Comparison of ENCODE assay signal across 19 cellular contexts in genomic region chr16:85033153-85033552, GRCh38. TPM values are rescaled to one million over a fixed set of nuclear protein-coding genes. Genes with fewer than 3 reads are reported as not detected.
DNase-seq lines count a peak whose midpoint lies in the region; ATAC-seq and TF ChIP-seq lines count a peak whose summit lies in the region.
"Had no signal": no experiment of that assay in that cellular context is flagged by ENCODE, and none has a peak within 500 bp of the region (broad histone marks: within the 10 kb centered on the region; RNA-seq: fewer than 3 reads in every experiment).

No MANE protein-coding gene starts in this region.

- H3K9me3 ChIP-seq in BLaER1 = no peaks in the 10 kb centered on the region
- H3K9me3 ChIP-seq in endodermal cell (ENCODE audit: control insufficient read depth, low read length) = no peaks in the 10 kb centered on the region
- H3K9me3 ChIP-seq in Peyer's patch = no peaks in the 10 kb centered on the region
- H3K9me3 ChIP-seq: Caco-2 had no signal

- no peak overlapping the region for H3K27ac Mint-ChIP-seq in endodermal cell
- H3K27ac Mint-ChIP-seq: CD8-positive, alpha-beta T cell; T-cell had no signal

- peak overlapping the region; percentile 11; the same call in 1 of the 2 replicates for H3K4me2 ChIP-seq in BLaER1

- ATAC-seq in GM21619 (IDR thresholded peaks at IDR 0.05; ENCODE audit: unreplicated experiment) = no peak
- ATAC-seq: CD8-positive, alpha-beta T cell; T-cell had no signal

- peaks cover 14% of the 10 kb centered on the region for H3K27me3 Mint-ChIP-seq in endodermal cell (ENCODE audit: insufficient read depth)
- H3K27me3 Mint-ChIP-seq: T-cell had no signal

- H4K20me1 ChIP-seq in BLaER1 = peaks cover 17% of the 10 kb centered on the region

- CTCF ChIA-PET in HEK293T (lab: Yijun Ruan, JAX) = no interaction called here

- no peak overlapping the region for H3K4me3 ChIP-seq in BLaER1
- no peak overlapping the region for H3K4me3 ChIP-seq in endodermal cell (ENCODE audit: low read length)
- H3K4me3 ChIP-seq in Peyer's patch = no peak overlapping the region

- POLR2A ChIA-PET in HEK293T (lab: Yijun Ruan, JAX) = no interaction called here

- peaks cover 25% of the 10 kb centered on the region for H3K27me3 ChIP-seq in BLaER1
- peaks cover 12% of the 10 kb centered on the region for H3K27me3 ChIP-seq in endodermal cell (ENCODE audit: control insufficient read depth, insufficient read depth, low read length, poor library complexity, severe bottlenecking)
- H3K27me3 ChIP-seq in Peyer's patch = no peaks in the 10 kb centered on the region

- no peak for TF ChIP-seq POLR2A in Peyer's patch (IDR thresholded peaks at IDR 0.05)

- H3K4me1 ChIP-seq in BLaER1 = peaks cover 39% of the 10 kb centered on the region
- no peaks in the 10 kb centered on the region for H3K4me1 ChIP-seq in endodermal cell (ENCODE audit: control insufficient read depth, insufficient read depth, low read length)
- peaks cover 6 to 17% (median 12%) of the 10 kb centered on the region in 4 donors for H3K4me1 ChIP-seq in Peyer's patch

- TF ChIP-seq CTCF in endodermal cell (conservative IDR thresholded peaks at IDR 0.05) (no peak), Peyer's patch (IDR thresholded peaks at IDR 0.05) (no peak)

- 72 to 75% methylated on average over 11 to 17 of the region's 17 CpGs for WGBS in endodermal cell (ENCODE audit: insufficient coverage in 1 of 2, insufficient read length in 1 of 2), 2 experiments

- H3K27ac ChIP-seq in BLaER1 (no peak overlapping the region), endodermal cell (ENCODE audit: low read depth, low read length) (no peak overlapping the region), Peyer's patch (no peak overlapping the region)
- H3K27ac ChIP-seq: RWPE1 had no signal

- H3K36me3 ChIP-seq in BLaER1 = no peaks in the 10 kb centered on the region
- no peaks in the 10 kb centered on the region for H3K36me3 ChIP-seq in endodermal cell (ENCODE audit: control insufficient read depth, insufficient read depth, low read length)
- peaks cover 0 to 7% (median 0%) of the 10 kb centered on the region in 3 donors for H3K36me3 ChIP-seq in Peyer's patch

- peak; percentile 15 for DNase-seq in DMS79 treated with DMSO at 0.1 percent for 48 hours (lab: John Stamatoyannopoulos, UW)
- no peak for DNase-seq in HEK293T (ENCODE audit: extremely low spot score)
- DNase-seq in endodermal cell = peak; percentile 58
- no peak for DNase-seq in iPS-NIHi11 (ENCODE audit: low spot score)
- no peak for DNase-seq in stimulated activated CD4-positive, alpha-beta T cell treated with anti-CD3 and anti-CD28 coated beads, Interleukin-12 subunit alpha, Interleukin-12 subunit beta, amount 100 ng/mL, for 4 hours
- no peak for DNase-seq in Peyer's patch
- DNase-seq: C1 segment of cervical spinal cord; Caco-2; CD8-positive, alpha-beta T cell; IMR-90; KG1; MM.1S; NCI-H187 treated with DMSO at 0.1 percent for 48 hours; NCI-H526 treated with DMSO at 0.1 percent for 48 hours; SHP77; T-cell had no signal

- H3K9me3 Mint-ChIP-seq in endodermal cell = no peaks in the 10 kb centered on the region
- H3K9me3 Mint-ChIP-seq: CD8-positive, alpha-beta T cell; T-cell had no signal

- peaks cover 5% of the 10 kb centered on the region for H3K36me3 Mint-ChIP-seq in endodermal cell (ENCODE audit: low read depth)

- H3K9ac ChIP-seq in BLaER1 (no peak overlapping the region), endodermal cell (ENCODE audit: extremely low read depth, low read length, poor library complexity, severe bottlenecking) (no peak overlapping the region)

- no peak overlapping the region for H3K4me3 Mint-ChIP-seq in endodermal cell
- H3K4me3 Mint-ChIP-seq: CD8-positive, alpha-beta T cell; T-cell had no signal

- peaks cover 13% of the 10 kb centered on the region for H3K4me1 Mint-ChIP-seq in endodermal cell

TF ChIP-seq in HEK293T, 16 proteins besides CTCF, POLR2A, EP300 and RAD21:
- TF ChIP-seq PKNOX1 (IDR thresholded peaks at IDR 0.05) (peak; percentile 46; the same call in 1 of the 2 replicates), NFRKB (IDR thresholded peaks at IDR 0.05) (no peak), SP1 (IDR thresholded peaks at IDR 0.05) (no peak)

RNA-seq across cellular contexts. Expression of gene KIAA0513, which starts 5.6 kb away (rescaled TPM):
- total RNA-seq in endodermal cell (10 to 100 TPM in 1 of 2 donors, 1 to 10 TPM in 1; 9.2 to 16.0 TPM), Peyer's patch (10 to 100 TPM; 17.7 to 52.0 (median 23.9) TPM)
- polyA plus RNA-seq in endodermal cell (2013, experiment 1 of 2) = 7.4 TPM
- polyA plus RNA-seq in endodermal cell (2013, experiment 2 of 2) = 6.7 TPM

RNA-seq across cellular contexts. Expression of gene ZDHHC7, which starts 21.8 kb away (rescaled TPM):
- total RNA-seq in endodermal cell = 10 to 100 TPM; 58.7 to 61.8 TPM
- 35.7 TPM for polyA plus RNA-seq in endodermal cell (2013, experiment 1 of 2)
- polyA plus RNA-seq in endodermal cell (2013, experiment 2 of 2) = 35.7 TPM
- total RNA-seq in Peyer's patch = 10 to 100 TPM; 24.8 to 89.1 (median 69.6) TPM

Comparison
In these comparisons a context has a peak if more than half of its experiments do, and no peak if none do; other contexts are left out.
1. DNase-seq: peak in DMS79 treated with DMSO at 0.1 percent for 48 hours (single experiment) and endodermal cell (single experiment); none in HEK293T (single experiment), iPS-NIHi11 (single experiment), stimulated activated CD4-positive, alpha-beta T cell treated with anti-CD3 and anti-CD28 coated beads, Interleukin-12 subunit alpha, Interleukin-12 subunit beta, amount 100 ng/mL, for 4 hours (single experiment) and Peyer's patch (0 of 3).